In genomic region chr12:122137681-122138080, GRCh38 we compare ENCODE assay signal across 1 cellular context.
TF ChIP-seq lines count a peak whose summit lies in the region.

No MANE protein-coding gene starts in this region.

TF ChIP-seq in A549, 52 proteins besides CTCF, POLR2A, EP300 and RAD21 (continued from another document):
- no peak for TF ChIP-seq REST (IDR thresholded peaks at IDR 0.05)
- no peak for TF ChIP-seq FOXS1 (CRISPR knock-in tag; IDR thresholded peaks at IDR 0.05)
- TF ChIP-seq CBX8 (IDR thresholded peaks at IDR 0.05), result no peak
- no peak for TF ChIP-seq HMGXB4 (CRISPR knock-in tag; IDR thresholded peaks at IDR 0.05; ENCODE audit: borderline replicate concordance)
- TF ChIP-seq BCL3 (IDR thresholded peaks at IDR 0.05), result no peak
- no peak for TF ChIP-seq CBX2 (IDR thresholded peaks at IDR 0.05; ENCODE audit: borderline replicate concordance, low read depth)
- TF ChIP-seq SMC3 (IDR thresholded peaks at IDR 0.05), result no peak
- TF ChIP-seq EHF (CRISPR knock-in tag; IDR thresholded peaks at IDR 0.05), result no peak
- TF ChIP-seq NR3C1 (IDR thresholded peaks at IDR 0.05), result no peak
- TF ChIP-seq E2F6 (IDR thresholded peaks at IDR 0.05; ENCODE audit: borderline replicate concordance, low read depth), result no peak
- no peak for TF ChIP-seq RARB (CRISPR knock-in tag; IDR thresholded peaks at IDR 0.05)
